Comparison of ENCODE assay signal across 16 cellular contexts in the genomic region with DNA sequence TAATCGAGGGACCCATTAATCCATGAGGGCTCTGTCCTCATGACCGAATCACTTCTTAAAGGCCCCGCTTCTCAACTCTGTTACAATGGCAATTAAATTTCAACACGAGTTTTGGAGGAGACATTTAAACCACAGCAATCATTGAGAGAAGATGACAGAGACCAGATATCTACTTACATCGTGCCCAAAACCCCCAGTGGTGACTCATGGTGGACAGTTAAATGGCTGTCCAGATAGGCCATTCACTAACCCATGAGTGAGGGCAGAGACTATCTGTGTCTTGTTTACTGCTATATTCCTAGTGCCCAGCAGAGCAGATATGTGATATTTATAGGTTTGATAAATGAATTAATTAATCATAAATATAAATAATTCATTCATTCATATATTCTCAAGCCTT. TPM values are rescaled to one million over a fixed set of nuclear protein-coding genes. Genes with fewer than 3 reads are reported as not detected.
DNase-seq lines count a peak whose midpoint lies in the region; ATAC-seq and TF ChIP-seq lines count a peak whose summit lies in the region.
"Had no signal": no experiment of that assay in that cellular context is flagged by ENCODE, and none has a peak within 500 bp of the region (broad histone marks: within the 10 kb centered on the region; RNA-seq: fewer than 3 reads in every experiment).

No MANE protein-coding gene starts in this region.

- H3K9me3 ChIP-seq in PC-9 (ENCODE audit: insufficient read depth, low read depth) (peaks cover 5% of the 10 kb centered on the region; the same call in 1 of the 2 replicates), gastrocnemius medialis (no peaks in the 10 kb centered on the region)

- H3K36me3 Mint-ChIP-seq in activated naive CD8-positive, alpha-beta T cell, result peaks cover 13% of the 10 kb centered on the region
- H3K36me3 Mint-ChIP-seq in activated naive CD8-positive, alpha-beta T cell treated with anti-CD3 and anti-CD28 coated beads, Interleukin-2, amount 50 U/mL, for 24 hours (ENCODE audit: low read depth), result no peaks in the 10 kb centered on the region
- H3K36me3 Mint-ChIP-seq in activated T-helper 1 cell treated with anti-CD3 and anti-CD28 coated beads, Interleukin-12 subunit alpha, Interleukin-12 subunit beta, Interleukin-2, Interleukin-4 antibody, amounts not matched to agents 30 ng/mL and 10 ng/mL and 1 ng/mL, durations not matched to agents 14 hours and 24 hours and 36 hours (ENCODE audit: low read depth), result peaks cover 14% of the 10 kb centered on the region

- no peak overlapping the region for H2AFZ ChIP-seq in PC-9
- H2AFZ ChIP-seq: GM23338 had no signal

- BruUV-seq in PC-9 (replicated peaks; lab: Mats Ljungman, UMichigan), result no TSS peak

- H3K27ac ChIP-seq in PC-9 (peak overlapping the region; percentile 89), gastrocnemius medialis (peak overlapping the region in 3 of 4 donors; percentile 35 to 89 (median 44))

- ATAC-seq in activated naive CD8-positive, alpha-beta T cell treated with anti-CD3 and anti-CD28 coated beads, Interleukin-2, amount 50 U/mL, for 24 hours, result no peak
- ATAC-seq in gastrocnemius medialis (no peak), HG02973 (IDR thresholded peaks at IDR 0.05; ENCODE audit: unreplicated experiment) (no peak)
- ATAC-seq: GM23338, Panc1 had no signal

- no peak overlapping the region for H3K4me2 ChIP-seq in PC-9
- H3K4me2 ChIP-seq: GM23338 had no signal

- no peaks in the 10 kb centered on the region for H4K20me1 ChIP-seq in PC-9 (ENCODE audit: insufficient read depth)

- H3K9me3 Mint-ChIP-seq in activated naive CD8-positive, alpha-beta T cell (ENCODE audit: low read depth), result no peaks in the 10 kb centered on the region
- no peaks in the 10 kb centered on the region for H3K9me3 Mint-ChIP-seq in activated naive CD8-positive, alpha-beta T cell treated with anti-CD3 and anti-CD28 coated beads, Interleukin-2, amount 50 U/mL, for 24 hours
- H3K9me3 Mint-ChIP-seq in activated T-helper 1 cell treated with anti-CD3 and anti-CD28 coated beads, Interleukin-12 subunit alpha, Interleukin-12 subunit beta, Interleukin-2, Interleukin-4 antibody, amounts not matched to agents 30 ng/mL and 10 ng/mL and 1 ng/mL, durations not matched to agents 14 hours and 24 hours and 36 hours, result peaks cover 10% of the 10 kb centered on the region
- H3K9me3 Mint-ChIP-seq: CD8-positive, alpha-beta memory T cell had no signal

- TF ChIP-seq POLR2A in gastrocnemius medialis (IDR thresholded peaks at IDR 0.05), result no peak

- POLR2A ChIA-PET in PC-9 (lab: Charles Lee; ENCODE audit: unreplicated experiment), result interaction anchor here (0.6 kb wide), 1 partner anchor 671 kb away, joined by 7 read pairs; no protein-coding TSS in a partner anchor

- TF ChIP-seq CTCF in PC-9 (conservative IDR thresholded peaks at IDR 0.05), result no peak
- no peak for TF ChIP-seq CTCF in gastrocnemius medialis (IDR thresholded peaks at IDR 0.05 in 4 of 5, conservative IDR thresholded peaks at IDR 0.05 in 1 of 5)

- no peaks in the 10 kb centered on the region for H3K9me2 ChIP-seq in PC-9 (ENCODE audit: insufficient read depth)

- peaks cover 74% of the 10 kb centered on the region for H3K4me1 ChIP-seq in PC-9 (replicated peaks; ENCODE audit: insufficient read depth)
- H3K4me1 ChIP-seq in gastrocnemius medialis, result peaks cover 22 to 29% of the 10 kb centered on the region in 2 donors

- no peak for DNase-seq in activated naive CD8-positive, alpha-beta T cell treated with anti-CD3 and anti-CD28 coated beads, Interleukin-2, amount 50 U/mL, for 24 hours
- no peak for DNase-seq in PC-9
- DNase-seq in activated T-helper 1 cell treated with anti-CD3 and anti-CD28 coated beads, Interleukin-12 subunit alpha, Interleukin-12 subunit beta, Interleukin-2, Interleukin-4 antibody, amounts not matched to agents 30 ng/mL and 10 ng/mL and 1 ng/mL, durations not matched to agents 14 hours and 24 hours and 36 hours (ENCODE audit: low spot score), result no peak
- DNase-seq in gastrocnemius medialis, result no peak
- no peak for DNase-seq in NCI-H446 (lab: John Stamatoyannopoulos, UW)
- DNase-seq in stimulated activated naive CD4-positive, alpha-beta T cell (lab: John Stamatoyannopoulos, UW), result no peak
- DNase-seq: CD8-positive, alpha-beta memory T cell; NCI-H1092; NCI-H1694; NCI-H2107; NCI-H345; SHP77 had no signal

- CTCF ChIA-PET in PC-9 (lab: Charles Lee), result no interaction called here

- in situ Hi-C loops in gastrocnemius medialis (cut with MboI; ENCODE audit: low sequenced_read_pairs in 4 of 4), result no loop called here

- H3K4me3 Mint-ChIP-seq in activated naive CD8-positive, alpha-beta T cell, result no peak overlapping the region
- H3K4me3 Mint-ChIP-seq in activated naive CD8-positive, alpha-beta T cell treated with anti-CD3 and anti-CD28 coated beads, Interleukin-2, amount 50 U/mL, for 24 hours, result no peak overlapping the region
- H3K4me3 Mint-ChIP-seq in activated T-helper 1 cell treated with anti-CD3 and anti-CD28 coated beads, Interleukin-12 subunit alpha, Interleukin-12 subunit beta, Interleukin-2, Interleukin-4 antibody, amounts not matched to agents 30 ng/mL and 10 ng/mL and 1 ng/mL, durations not matched to agents 14 hours and 24 hours and 36 hours, result peak overlapping the region; percentile 15
- H3K4me3 Mint-ChIP-seq: CD8-positive, alpha-beta memory T cell; GM23338 had no signal

- H3K4me3 ChIP-seq in PC-9 (no peak overlapping the region), gastrocnemius medialis (no peak overlapping the region)
- H3K4me3 ChIP-seq: GM23338 had no signal

- H3K27me3 ChIP-seq in PC-9 (ENCODE audit: insufficient read depth, low read depth) (no peaks in the 10 kb centered on the region), gastrocnemius medialis (no peaks in the 10 kb centered on the region)

- H3K36me3 ChIP-seq in PC-9 (ENCODE audit: low read depth), result no peaks in the 10 kb centered on the region
- H3K36me3 ChIP-seq in gastrocnemius medialis, result no peaks in the 10 kb centered on the region

- peak overlapping the region; percentile 54 for H3K27ac Mint-ChIP-seq in activated naive CD8-positive, alpha-beta T cell
- H3K27ac Mint-ChIP-seq in activated naive CD8-positive, alpha-beta T cell treated with anti-CD3 and anti-CD28 coated beads, Interleukin-2, amount 50 U/mL, for 24 hours, result no peak overlapping the region
- H3K27ac Mint-ChIP-seq in activated T-helper 1 cell treated with anti-CD3 and anti-CD28 coated beads, Interleukin-12 subunit alpha, Interleukin-12 subunit beta, Interleukin-2, Interleukin-4 antibody, amounts not matched to agents 30 ng/mL and 10 ng/mL and 1 ng/mL, durations not matched to agents 14 hours and 24 hours and 36 hours, result peak overlapping the region; percentile 79
- H3K27ac Mint-ChIP-seq: CD8-positive, alpha-beta memory T cell; GM23338 had no signal

- no peaks in the 10 kb centered on the region for H3K79me2 ChIP-seq in PC-9 (ENCODE audit: low read depth)

- peaks cover 35% of the 10 kb centered on the region for H3K4me1 Mint-ChIP-seq in activated naive CD8-positive, alpha-beta T cell (ENCODE audit: low read depth)
- peaks cover 57% of the 10 kb centered on the region for H3K4me1 Mint-ChIP-seq in activated naive CD8-positive, alpha-beta T cell treated with anti-CD3 and anti-CD28 coated beads, Interleukin-2, amount 50 U/mL, for 24 hours
- H3K4me1 Mint-ChIP-seq in activated T-helper 1 cell treated with anti-CD3 and anti-CD28 coated beads, Interleukin-12 subunit alpha, Interleukin-12 subunit beta, Interleukin-2, Interleukin-4 antibody, amounts not matched to agents 30 ng/mL and 10 ng/mL and 1 ng/mL, durations not matched to agents 14 hours and 24 hours and 36 hours (ENCODE audit: low read depth), result peaks cover 76% of the 10 kb centered on the region

- peaks cover 63% of the 10 kb centered on the region for H3F3A ChIP-seq in PC-9 (ENCODE audit: insufficient read depth, low read depth)

- intact Hi-C loops in PC-9 (cut with micrococcal nuclease; ENCODE audit: unreplicated experiment) (loop anchor here (10.0 kb wide), 1 partner anchor 984 kb away; no protein-coding TSS in a partner anchor), gastrocnemius medialis (cut with DNase I; ENCODE audit: low total_unique reads) (no loop called here)
- intact Hi-C loops in activated T-helper 1 cell treated with anti-CD3 and anti-CD28 coated beads, Interleukin-12 subunit alpha, Interleukin-12 subunit beta, Interleukin-2, Interleukin-4 antibody, amounts not matched to agents 30 ng/mL and 10 ng/mL and 1 ng/mL, durations not matched to agents 14 hours and 24 hours and 36 hours (cut with micrococcal nuclease), result loop anchor here (1.0 kb wide), 1 partner anchor 8 kb away; no protein-coding TSS in a partner anchor

- no peaks in the 10 kb centered on the region for H3K27me3 Mint-ChIP-seq in activated naive CD8-positive, alpha-beta T cell
- H3K27me3 Mint-ChIP-seq in activated naive CD8-positive, alpha-beta T cell treated with anti-CD3 and anti-CD28 coated beads, Interleukin-2, amount 50 U/mL, for 24 hours, result no peaks in the 10 kb centered on the region
- H3K27me3 Mint-ChIP-seq in activated T-helper 1 cell treated with anti-CD3 and anti-CD28 coated beads, Interleukin-12 subunit alpha, Interleukin-12 subunit beta, Interleukin-2, Interleukin-4 antibody, amounts not matched to agents 30 ng/mL and 10 ng/mL and 1 ng/mL, durations not matched to agents 14 hours and 24 hours and 36 hours (ENCODE audit: insufficient read depth), result no peaks in the 10 kb centered on the region

RNA-seq across cellular contexts. Expression of a gene that starts 20.0 kb away (rescaled TPM):
- total RNA-seq in PC-9 (2021), result 12.4 and 35.7 TPM in 2 replicates
- 2.5 and 2.9 TPM in 2 replicates for total RNA-seq in activated T-helper 1 cell treated with anti-CD3 and anti-CD28 coated beads, Interleukin-12 subunit alpha, Interleukin-12 subunit beta, Interleukin-2, Interleukin-4 antibody, amounts not matched to agents 30 ng/mL and 10 ng/mL and 1 ng/mL, durations not matched to agents 14 hours and 24 hours and 36 hours
- total RNA-seq in gastrocnemius medialis, result 10 to 100 TPM in 3 of 4 donors, 1 to 10 TPM in 1; 5.1 to 65.5 (median 14.5) TPM

RNA-seq across cellular contexts. Expression of a gene that starts 36.2 kb away (rescaled TPM):
- 55.7 and 79.0 TPM in 2 replicates for total RNA-seq in PC-9 (2021)
- 213 and 214 TPM in 2 replicates for total RNA-seq in activated T-helper 1 cell treated with anti-CD3 and anti-CD28 coated beads, Interleukin-12 subunit alpha, Interleukin-12 subunit beta, Interleukin-2, Interleukin-4 antibody, amounts not matched to agents 30 ng/mL and 10 ng/mL and 1 ng/mL, durations not matched to agents 14 hours and 24 hours and 36 hours
- total RNA-seq in gastrocnemius medialis, result 1 to 10 TPM in 2 of 4 donors, under 1 TPM in 2; 0.36 to 5.2 (median 1.1) TPM
- total RNA-seq: GM23338 had no signal
